ENCODE assay signal across 27 cellular contexts in the genomic region with DNA sequence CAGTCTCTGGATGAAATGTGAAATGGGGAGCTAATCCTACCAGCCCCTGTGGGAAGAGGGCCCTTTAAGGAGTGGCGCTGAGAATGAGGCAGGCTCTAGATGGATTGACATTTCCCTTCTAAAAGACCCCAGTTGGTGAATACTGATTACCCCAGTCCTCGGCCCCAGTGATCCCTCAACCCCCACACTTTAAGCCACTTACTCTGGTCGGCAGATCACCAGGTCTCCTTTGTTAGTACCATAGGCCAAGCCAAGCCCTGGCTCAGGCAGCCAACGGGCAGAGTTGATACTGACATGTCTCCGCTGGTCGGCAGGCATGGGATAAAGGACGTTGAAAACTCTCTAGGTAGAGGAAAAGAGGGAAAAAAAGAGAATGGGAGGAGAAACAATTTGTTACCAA. TPM values are rescaled to one million over a fixed set of nuclear protein-coding genes. Genes with fewer than 3 reads are reported as not detected.
"Had no signal": no experiment of that assay in that cellular context is flagged by ENCODE, and none has a peak within 500 bp of the region (broad histone marks: within the 10 kb centered on the region; RNA-seq: fewer than 3 reads in every experiment).

No MANE protein-coding gene starts in this region.

- H3K9me3 Mint-ChIP-seq: activated CD4-positive, alpha-beta memory T cell treated with anti-CD3 and anti-CD28 coated beads, Interleukin-2, amount 10 ng/mL, durations not matched to agents 7 days and 5 days; activated CD4-positive, alpha-beta T cell treated with anti-CD3 and anti-CD28 coated beads, Interleukin-2, amount 10 ng/mL, durations not matched to agents 24 days and 14 days; activated naive CD4-positive, alpha-beta T cell treated with anti-CD3 and anti-CD28 coated beads, Interleukin-2, amount 10 ng/mL, durations not matched to agents 7 days and 5 days; activated T-cell treated with anti-CD3 and anti-CD28 coated beads, Interleukin-2, amount 50 U/mL, for 72 hours; immature natural killer cell; natural killer cell; stimulated activated memory B cell treated with anti-CD40 and anti-IgM and Interleukin-4, amounts not matched to agents 10 μg/mL and 1 μg/mL and 100 μg/mL, for 72 hours had no signal

- H3K27me3 ChIP-seq: heart right ventricle, left lung, sigmoid colon, transverse colon had no signal

- H3K27ac Mint-ChIP-seq: activated CD4-positive, alpha-beta memory T cell treated with anti-CD3 and anti-CD28 coated beads, Interleukin-2, amount 10 ng/mL, durations not matched to agents 7 days and 5 days; activated CD4-positive, alpha-beta T cell treated with anti-CD3 and anti-CD28 coated beads, Interleukin-2, amount 10 ng/mL, durations not matched to agents 24 days and 14 days; activated naive CD4-positive, alpha-beta T cell treated with anti-CD3 and anti-CD28 coated beads, Interleukin-2, amount 10 ng/mL, durations not matched to agents 7 days and 5 days; activated T-cell treated with anti-CD3 and anti-CD28 coated beads, Interleukin-2, amount 50 U/mL, for 72 hours; immature natural killer cell; natural killer cell; stimulated activated memory B cell treated with anti-CD40 and anti-IgM and Interleukin-4, amounts not matched to agents 10 μg/mL and 1 μg/mL and 100 μg/mL, for 72 hours; T-helper 17 cell had no signal

- H3K4me3 Mint-ChIP-seq: activated CD4-positive, alpha-beta memory T cell treated with anti-CD3 and anti-CD28 coated beads, Interleukin-2, amount 10 ng/mL, durations not matched to agents 7 days and 5 days; activated CD4-positive, alpha-beta T cell treated with anti-CD3 and anti-CD28 coated beads, Interleukin-2, amount 10 ng/mL, durations not matched to agents 24 days and 14 days; activated naive CD4-positive, alpha-beta T cell treated with anti-CD3 and anti-CD28 coated beads, Interleukin-2, amount 10 ng/mL, durations not matched to agents 7 days and 5 days; activated T-cell treated with anti-CD3 and anti-CD28 coated beads, Interleukin-2, amount 50 U/mL, for 72 hours; immature natural killer cell; natural killer cell; stimulated activated memory B cell treated with anti-CD40 and anti-IgM and Interleukin-4, amounts not matched to agents 10 μg/mL and 1 μg/mL and 100 μg/mL, for 72 hours; T-helper 17 cell had no signal

- H3K4me3 ChIP-seq: coronary artery, heart right ventricle, left lung, sigmoid colon, smooth muscle cell, transverse colon had no signal

- H3K9me3 ChIP-seq: heart right ventricle, left lung, sigmoid colon, transverse colon had no signal

- H3K27me3 Mint-ChIP-seq: activated CD4-positive, alpha-beta memory T cell treated with anti-CD3 and anti-CD28 coated beads, Interleukin-2, amount 10 ng/mL, durations not matched to agents 7 days and 5 days; activated CD4-positive, alpha-beta T cell treated with anti-CD3 and anti-CD28 coated beads, Interleukin-2, amount 10 ng/mL, durations not matched to agents 24 days and 14 days; activated naive CD4-positive, alpha-beta T cell treated with anti-CD3 and anti-CD28 coated beads, Interleukin-2, amount 10 ng/mL, durations not matched to agents 7 days and 5 days; stimulated activated memory B cell treated with anti-CD40 and anti-IgM and Interleukin-4, amounts not matched to agents 10 μg/mL and 1 μg/mL and 100 μg/mL, for 72 hours; T-helper 17 cell had no signal

- ATAC-seq: activated CD4-positive, CD25-positive, alpha-beta regulatory T cell treated with anti-CD3 and anti-CD28 coated beads, Interleukin-2, amount 50 U/mL, for 24 hours; activated T-cell treated with anti-CD3 and anti-CD28 coated beads, Interleukin-2, amount 50 U/mL, for 72 hours; heart right ventricle; left lung; natural killer cell; stimulated activated memory B cell treated with anti-CD40 and anti-IgM and Interleukin-4, amounts not matched to agents 10 μg/mL and 1 μg/mL and 100 μg/mL, for 72 hours; T-helper 17 cell had no signal

- H3K4me1 Mint-ChIP-seq: activated CD4-positive, alpha-beta memory T cell treated with anti-CD3 and anti-CD28 coated beads, Interleukin-2, amount 10 ng/mL, durations not matched to agents 7 days and 5 days; immature natural killer cell; stimulated activated memory B cell treated with anti-CD40 and anti-IgM and Interleukin-4, amounts not matched to agents 10 μg/mL and 1 μg/mL and 100 μg/mL, for 72 hours; T-helper 17 cell had no signal

- DNase-seq: activated CD4-positive, alpha-beta memory T cell treated with anti-CD3 and anti-CD28 coated beads, Interleukin-2, amount 10 ng/mL, durations not matched to agents 7 days and 5 days; activated CD4-positive, alpha-beta T cell treated with anti-CD3 and anti-CD28 coated beads, Interleukin-2, amount 10 ng/mL, durations not matched to agents 24 days and 14 days; activated effector memory CD4-positive, alpha-beta T cell treated with anti-CD3 and anti-CD28 coated beads, Interleukin-2, amount 50 U/mL, for 16 hours; activated naive CD4-positive, alpha-beta T cell treated with anti-CD3 and anti-CD28 coated beads, Interleukin-2, amount 10 ng/mL, durations not matched to agents 7 days and 5 days; activated T-cell treated with anti-CD3 and anti-CD28 coated beads, Interleukin-2, amount 50 U/mL, for 72 hours; amygdala; cerebellar nuclear complex; erythroblast; foreskin fibroblast; heart right ventricle; immature natural killer cell; left lung; natural killer cell; occipital lobe; posterior cingulate gyrus; retina; sigmoid colon; stimulated activated CD4-positive, alpha-beta T cell treated with anti-CD3 and anti-CD28 coated beads, Interleukin-15, amount 100 ng/mL, for 24 hours; SW 1271; T-helper 17 cell; transverse colon had no signal

- H3K27ac ChIP-seq: coronary artery, heart right ventricle, left lung, sigmoid colon, transverse colon had no signal

- H3K4me1 ChIP-seq: left lung, sigmoid colon had no signal

RNA-seq across cellular contexts. Expression of gene CHRM4, which starts 26.1 kb away (rescaled TPM):
- total RNA-seq: fibroblast of lung, left lung, lung microvascular endothelial cell had no signal
